In the genomic region with DNA sequence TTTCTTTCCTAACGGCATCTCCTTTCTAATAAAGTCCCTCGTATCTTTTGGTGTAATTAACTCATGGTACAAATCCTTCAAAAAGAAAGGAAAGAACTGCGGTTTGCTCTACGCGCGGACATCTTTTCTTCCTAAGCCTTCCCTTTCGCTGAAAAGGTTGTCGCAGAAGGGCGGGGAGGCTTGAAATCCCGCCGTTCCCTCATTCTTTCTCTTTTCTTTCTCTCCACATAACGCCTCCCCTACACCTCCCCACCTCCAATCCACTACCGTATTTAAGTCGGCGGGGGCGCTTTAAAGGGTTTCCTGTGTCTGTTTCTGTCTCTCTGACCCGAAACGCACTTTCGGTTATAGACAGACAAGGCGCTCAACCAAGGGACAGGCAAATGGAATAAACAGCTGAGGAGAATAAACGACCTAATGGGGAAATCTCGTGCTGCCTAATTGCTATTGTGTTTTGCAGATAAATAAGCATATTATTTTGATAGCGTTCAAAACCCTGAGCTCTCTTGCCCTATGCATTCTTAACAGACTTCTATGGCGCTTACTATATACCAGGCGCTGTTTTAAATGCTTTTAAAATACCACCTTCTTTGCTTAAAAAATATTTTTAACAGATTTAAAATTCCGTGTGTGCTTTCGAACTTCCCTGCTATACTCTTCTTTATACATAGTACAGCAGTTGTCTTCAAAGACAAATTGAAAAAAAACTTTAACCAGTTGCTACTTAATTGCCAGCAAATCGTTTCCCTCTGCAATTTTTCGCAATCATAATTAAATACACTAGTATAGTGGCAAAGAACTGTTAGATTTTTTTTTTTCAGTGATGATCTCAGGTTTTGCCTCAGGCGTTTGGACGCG, we compare ENCODE assay signal across 8 cellular contexts. TPM values are rescaled to one million over a fixed set of nuclear protein-coding genes. Genes with fewer than 3 reads are reported as not detected.
DNase-seq lines count a peak whose midpoint lies in the region; ATAC-seq and TF ChIP-seq lines count a peak whose summit lies in the region.

No MANE protein-coding gene starts in this region.

- no peaks in the 10 kb centered on the region for H3K9me3 ChIP-seq in body of pancreas

- no peaks in the 10 kb centered on the region for H3K36me3 ChIP-seq in body of pancreas (replicated peaks in 1 of 2; ENCODE audit: insufficient read depth in 1 of 2, low read depth in 2 of 2)

- TF ChIP-seq CTCF in body of pancreas (IDR thresholded peaks at IDR 0.05) = no peak

- ATAC-seq in GM19455 (IDR thresholded peaks at IDR 0.05; ENCODE audit: unreplicated experiment) = peak; percentile 56
- peak; percentile 41 for ATAC-seq in HG03558 (IDR thresholded peaks at IDR 0.05; ENCODE audit: extremely low read depth, unreplicated experiment)
- peak; percentile 28 for ATAC-seq in body of pancreas

- no peaks in the 10 kb centered on the region for H3K27me3 ChIP-seq in body of pancreas

- H3K4me1 ChIP-seq in body of pancreas = peaks cover 11% of the 10 kb centered on the region

- H3K27ac ChIP-seq in body of pancreas (peak overlapping the region; percentile 85 to 96 (median 90)), skin epidermis (peak overlapping the region in 18 of 21 experiments; percentile 18 to 85 (median 60))

- peak overlapping the region; percentile 18 to 57 for H3K4me3 ChIP-seq in body of pancreas
- peak overlapping the region; percentile 60 to 72 (median 64) for H3K4me3 ChIP-seq in skin epidermis

- 1 to 2% methylated on average over 32 of the region's 32 CpGs for WGBS in body of pancreas, 2 donors

- intact Hi-C loops in body of pancreas (cut with DNase I) = no loop called here

- TF ChIP-seq POLR2A in body of pancreas (IDR thresholded peaks at IDR 0.05) = peak in 2 of 3 donors; percentile 76 to 82

- DNase-seq in COLO668 (lab: John Stamatoyannopoulos, UW; ENCODE audit: unreplicated experiment) (peak; percentile 64), T-helper 2 cell (peak in 4 of 5 experiments; percentile 15 to 78 (median 56)), body of pancreas (peak; percentile 71 to 89 (median 85)), iPS-NIHi7 (ENCODE audit: extremely low spot score) (peak; percentile 67), RKO (ENCODE audit: low spot score) (no peak)

RNA-seq across cellular contexts. Expression of a gene that starts 2.5 kb away (rescaled TPM):
- total RNA-seq in body of pancreas = 1 to 10 TPM; 2.6 to 7.3 TPM

RNA-seq across cellular contexts. Expression of a gene that starts 43.8 kb away (rescaled TPM):
- 10 to 100 TPM; 26.5 to 30.0 TPM for total RNA-seq in body of pancreas
